In genomic region chr1:46399307-46399706, GRCh38 we compare ENCODE assay signal across 24 cellular contexts. TPM values are rescaled to one million over a fixed set of nuclear protein-coding genes. Genes with fewer than 3 reads are reported as not detected.
DNase-seq lines count a peak whose midpoint lies in the region; ATAC-seq, FAIRE-seq and TF ChIP-seq lines count a peak whose summit lies in the region.
"Had no signal": no experiment of that assay in that cellular context is flagged by ENCODE, and none has a peak within 500 bp of the region (broad histone marks: within the 10 kb centered on the region; RNA-seq: fewer than 3 reads in every experiment).

No MANE protein-coding gene starts in this region.

- TF ChIP-seq CTCF in left ventricle myocardium inferior (IDR thresholded peaks at IDR 0.05; ENCODE audit: borderline replicate concordance) (no peak), upper lobe of right lung (IDR thresholded peaks at IDR 0.05) (no peak)

- H3K27ac ChIP-seq in left ventricle myocardium inferior (replicated peaks): no peak overlapping the region
- no peak overlapping the region for H3K27ac ChIP-seq in upper lobe of right lung
- H3K27ac ChIP-seq: heart right ventricle, left lung, parathyroid adenoma, vagina had no signal

- no peak for FAIRE-seq in GM19239 (lab: Jason Lieb, UNC)
- FAIRE-seq: D721Med, endothelial cell of umbilical vein had no signal

- H3K9me3 ChIP-seq in left ventricle myocardium inferior (replicated peaks): no peaks in the 10 kb centered on the region
- no peaks in the 10 kb centered on the region for H3K9me3 ChIP-seq in upper lobe of right lung
- H3K9me3 ChIP-seq: heart right ventricle, left lung, vagina had no signal

- H3K36me3 ChIP-seq in left ventricle myocardium inferior (no peaks in the 10 kb centered on the region), upper lobe of right lung (no peaks in the 10 kb centered on the region)
- H3K36me3 ChIP-seq: heart right ventricle, left lung, vagina had no signal

- ATAC-seq in left ventricle myocardium superior: peak; percentile 10
- ATAC-seq in GM21529 (IDR thresholded peaks at IDR 0.05; ENCODE audit: unreplicated experiment): no peak
- ATAC-seq in upper lobe of right lung: no peak
- ATAC-seq: activated T-cell treated with anti-CD3 and anti-CD28 coated beads, Interleukin-2, amount 50 U/mL, for 4 hours; left lung had no signal

- DNase-seq in left ventricle myocardium superior (no peak), left ventricle myocardium inferior (no peak), NCI-H2227 (lab: John Stamatoyannopoulos, UW; ENCODE audit: unreplicated experiment) (peak; percentile 20), inferior parietal cortex (ENCODE audit: extremely low spot score) (peak; percentile 23), GM19239 (ENCODE audit: insufficient read length, low spot score) (no peak), upper lobe of right lung (no peak)
- DNase-seq in activated T-cell treated with anti-CD3 and anti-CD28 coated beads, Interleukin-2, amount 50 U/mL, for 48 hours: no peak
- DNase-seq: activated CD4-positive, alpha-beta T cell treated with anti-CD3 and anti-CD28 coated beads for 1 hour; activated CD8-positive, alpha-beta memory T cell treated with anti-CD3 and anti-CD28 coated beads for 24 hours; activated naive CD4-positive, alpha-beta T cell treated with anti-CD3 and anti-CD28 coated beads, Interleukin-2, amount 50 U/mL, for 16 hours; activated T-cell treated with anti-CD3 and anti-CD28 coated beads, Interleukin-2, amount 50 U/mL, for 4 hours; dermis blood vessel endothelial cell; H9; heart right ventricle; left lung; midbrain; NCI-H526 treated with DMSO at 0.1 percent for 48 hours; nephron progenitor cell; SHP77 had no signal

- H3K27me3 ChIP-seq in left ventricle myocardium inferior (ENCODE audit: low read depth): peaks cover 5% of the 10 kb centered on the region
- peaks cover 5% of the 10 kb centered on the region for H3K27me3 ChIP-seq in upper lobe of right lung
- H3K27me3 ChIP-seq: vagina had no signal

- intact Hi-C loops in left ventricle myocardium superior (cut with micrococcal nuclease) (no loop called here), left ventricle myocardium inferior (cut with micrococcal nuclease) (no loop called here), upper lobe of right lung (cut with DNase I) (no loop called here)

- H3K4me1 ChIP-seq in left ventricle myocardium inferior: peaks cover 34% of the 10 kb centered on the region
- H3K4me1 ChIP-seq in upper lobe of right lung: peaks cover 18% of the 10 kb centered on the region

- H3K4me3 ChIP-seq in left ventricle myocardium inferior: no peak overlapping the region
- H3K4me3 ChIP-seq in upper lobe of right lung: no peak overlapping the region
- H3K4me3 ChIP-seq: heart right ventricle, left lung, vagina had no signal

RNA-seq across cellular contexts. Expression of gene FAAH, which starts 5.2 kb away (rescaled TPM):
- total RNA-seq in left ventricle myocardium superior: 9.8 TPM
- total RNA-seq in left ventricle myocardium inferior: 2.8 TPM
- 30.9 TPM for total RNA-seq in upper lobe of right lung

RNA-seq across cellular contexts. Expression of gene NSUN4, which starts 58.7 kb away (rescaled TPM):
- total RNA-seq in left ventricle myocardium superior (15.3 TPM), left ventricle myocardium inferior (14.1 TPM), upper lobe of right lung (27.7 TPM)

Comparison
In these comparisons a context has a peak if more than half of its experiments do, and no peak if none do; other contexts are left out.
1. DNase-seq: peak in NCI-H2227 (single experiment) and inferior parietal cortex (single experiment); none in left ventricle myocardium superior (single experiment), left ventricle myocardium inferior (single experiment), activated T-cell treated with anti-CD3 and anti-CD28 coated beads, Interleukin-2, amount 50 U/mL, for 48 hours (0 of 2), GM19239 (single experiment) and upper lobe of right lung (single experiment).